13 cellular contexts compared by ENCODE assay signal in the genomic region with DNA sequence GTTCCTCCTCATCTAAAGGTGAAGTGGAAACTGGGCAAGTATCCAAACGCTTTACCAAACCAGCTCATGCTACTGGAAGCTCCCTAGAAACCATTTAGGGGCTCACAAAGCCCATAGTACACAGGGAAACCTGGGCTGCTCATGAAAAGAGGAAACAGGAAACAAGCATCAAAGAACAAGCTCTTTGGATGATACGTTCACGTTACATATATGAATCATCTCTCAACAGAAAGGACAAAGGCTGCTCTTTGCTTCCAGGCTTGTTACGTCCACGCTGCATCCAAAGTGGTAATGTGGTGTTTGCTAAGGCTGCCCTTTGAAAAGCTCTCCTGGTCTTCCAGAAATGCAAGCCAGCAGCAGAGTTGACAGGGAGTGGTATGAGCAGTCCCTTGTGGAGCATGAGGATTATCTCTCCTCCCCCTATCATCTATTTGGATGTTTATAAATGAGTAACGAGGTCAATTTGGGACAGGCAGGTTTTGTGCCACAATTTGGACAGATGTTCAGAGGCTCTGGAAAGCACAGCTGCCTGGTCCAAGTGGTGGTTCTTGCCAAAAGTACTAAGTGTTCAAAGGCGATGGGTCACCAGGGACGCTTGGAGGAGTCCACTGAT.
DNase-seq lines count a peak whose midpoint lies in the region; ATAC-seq, FAIRE-seq and TF ChIP-seq lines count a peak whose summit lies in the region.
"Had no signal": no experiment of that assay in that cellular context is flagged by ENCODE, and none has a peak within 500 bp of the region (broad histone marks: within the 10 kb centered on the region; RNA-seq: fewer than 3 reads in every experiment).

No MANE protein-coding gene starts in this region.

- no peak for TF ChIP-seq POLR2A in thyroid gland (IDR thresholded peaks at IDR 0.05)

- H3K27me3 ChIP-seq in thyroid gland, result no peaks in the 10 kb centered on the region

- ATAC-seq in HG03159 (IDR thresholded peaks at IDR 0.05; ENCODE audit: unreplicated experiment) (peak; percentile 93), GM19035 (IDR thresholded peaks at IDR 0.05; ENCODE audit: unreplicated experiment) (no peak)

- H3K27ac ChIP-seq in thyroid gland, result no peak overlapping the region
- H3K27ac ChIP-seq: 22Rv1, spleen had no signal

- FAIRE-seq in D721Med (lab: Jason Lieb, UNC), result no peak

- WGBS in thyroid gland, 2 donors, result 53 to 62% methylated on average over 8 of the region's 8 CpGs

- peak; percentile 1 to 73 (median 51) for DNase-seq in NCI-H1417 (lab: John Stamatoyannopoulos, UW)
- no peak for DNase-seq in NCI-H1417 treated with DMSO at 0.1 percent for 48 hours (lab: John Stamatoyannopoulos, UW)
- DNase-seq in NCI-H69 (lab: John Stamatoyannopoulos, UW), result peak; percentile 45
- peak; percentile 7 to 15 for DNase-seq in thyroid gland
- no peak for DNase-seq in activated CD8-positive, alpha-beta memory T cell treated with anti-CD3 and anti-CD28 coated beads for 24 hours
- DNase-seq in D721Med (ENCODE audit: insufficient read length, low spot score), result no peak
- DNase-seq: activated CD4-positive, alpha-beta T cell treated with anti-CD3 and anti-CD28 coated beads for 48 hours; mesenchymal stem cell; spleen; substantia nigra had no signal

- no peak overlapping the region for H3K4me3 ChIP-seq in thyroid gland (replicated peaks in 1 of 3)
- H3K4me3 ChIP-seq: spleen had no signal

- no peaks in the 10 kb centered on the region for H3K9me3 ChIP-seq in thyroid gland
- H3K9me3 ChIP-seq: spleen had no signal

- no peaks in the 10 kb centered on the region for H3K36me3 ChIP-seq in thyroid gland
- H3K36me3 ChIP-seq: spleen had no signal

- intact Hi-C loops in thyroid gland (cut with DNase I), result no loop called here

- no peak for TF ChIP-seq CTCF in thyroid gland (IDR thresholded peaks at IDR 0.05)
- TF ChIP-seq CTCF in D721Med (IDR thresholded peaks at IDR 0.05; ENCODE audit: insufficient read depth, missing control alignments), result no peak

- no peaks in the 10 kb centered on the region for H3K4me1 ChIP-seq in thyroid gland
- H3K4me1 ChIP-seq: spleen had no signal

Comparison
In these comparisons a context has a peak if more than half of its experiments do, and no peak if none do; other contexts are left out.
1. DNase-seq: peak in NCI-H1417 (3 of 3), NCI-H69 (single experiment) and thyroid gland (2 of 2); none in NCI-H1417 treated with DMSO at 0.1 percent for 48 hours (single experiment), activated CD8-positive, alpha-beta memory T cell treated with anti-CD3 and anti-CD28 coated beads for 24 hours (single experiment) and D721Med (single experiment).